Comparison of ENCODE assay signal across 15 cellular contexts in genomic region chr1:103937763-103938357, GRCh38.
DNase-seq lines count a peak whose midpoint lies in the region; ATAC-seq and TF ChIP-seq lines count a peak whose summit lies in the region.
"Had no signal": no experiment of that assay in that cellular context is flagged by ENCODE, and none has a peak within 500 bp of the region (broad histone marks: within the 10 kb centered on the region; RNA-seq: fewer than 3 reads in every experiment).

No MANE protein-coding gene starts in this region.

- peak overlapping the region; percentile 75 for H3K4me3 Mint-ChIP-seq in memory B cell
- no peak overlapping the region for H3K4me3 Mint-ChIP-seq in stimulated activated effector memory CD8-positive, alpha-beta T cell treated with anti-CD3 and anti-CD28 coated beads, Interleukin-12 subunit alpha, Interleukin-12 subunit beta, amount 100 ng/mL, for 72 hours
- H3K4me3 Mint-ChIP-seq: activated CD8-positive, alpha-beta T cell treated with anti-CD3 and anti-CD28 coated beads for 36 hours; brain; stimulated activated naive CD8-positive, alpha-beta T cell treated with anti-CD3 and anti-CD28 coated beads, Interleukin-15, Interleukin-2, amounts not matched to agents 100 ng/mL and 50 ng/mL, for 24 hours had no signal

- no peak for TF ChIP-seq EP300 in ovary (IDR thresholded peaks at IDR 0.05)

- TF ChIP-seq CTCF in ovary (IDR thresholded peaks at IDR 0.05), result no peak

- H3K27ac Mint-ChIP-seq in memory B cell, result peak overlapping the region; percentile 89
- no peak overlapping the region for H3K27ac Mint-ChIP-seq in stimulated activated effector memory CD8-positive, alpha-beta T cell treated with anti-CD3 and anti-CD28 coated beads, Interleukin-12 subunit alpha, Interleukin-12 subunit beta, amount 100 ng/mL, for 72 hours
- H3K27ac Mint-ChIP-seq: activated CD8-positive, alpha-beta T cell treated with anti-CD3 and anti-CD28 coated beads for 36 hours; brain; stimulated activated naive CD8-positive, alpha-beta T cell treated with anti-CD3 and anti-CD28 coated beads, Interleukin-15, Interleukin-2, amounts not matched to agents 100 ng/mL and 50 ng/mL, for 24 hours had no signal

- H3K27ac ChIP-seq in ovary, result no peak overlapping the region
- H3K27ac ChIP-seq: BLaER1 had no signal

- no peaks in the 10 kb centered on the region for H3K27me3 Mint-ChIP-seq in memory B cell
- H3K27me3 Mint-ChIP-seq: activated CD8-positive, alpha-beta T cell treated with anti-CD3 and anti-CD28 coated beads for 36 hours; brain; stimulated activated naive CD8-positive, alpha-beta T cell treated with anti-CD3 and anti-CD28 coated beads, Interleukin-15, Interleukin-2, amounts not matched to agents 100 ng/mL and 50 ng/mL, for 24 hours had no signal

- H3K9me3 Mint-ChIP-seq in memory B cell, result peaks cover 1% of the 10 kb centered on the region
- H3K9me3 Mint-ChIP-seq in stimulated activated effector memory CD8-positive, alpha-beta T cell treated with anti-CD3 and anti-CD28 coated beads, Interleukin-12 subunit alpha, Interleukin-12 subunit beta, amount 100 ng/mL, for 72 hours, result peaks cover 13% of the 10 kb centered on the region
- H3K9me3 Mint-ChIP-seq: brain had no signal

- no peaks in the 10 kb centered on the region for H3K36me3 ChIP-seq in ovary
- H3K36me3 ChIP-seq: BLaER1 had no signal

- H3K4me3 ChIP-seq in ovary, result no peak overlapping the region
- H3K4me3 ChIP-seq: BLaER1 had no signal

- ATAC-seq in GM18868 (IDR thresholded peaks at IDR 0.05; ENCODE audit: unreplicated experiment) (peak; percentile 93), GM21529 (IDR thresholded peaks at IDR 0.05; ENCODE audit: unreplicated experiment) (peak; percentile 87), HG03066 (IDR thresholded peaks at IDR 0.05; ENCODE audit: low read depth, unreplicated experiment) (peak; percentile 86), memory B cell (ENCODE audit: low read depth) (peak; percentile 58)
- no peak for ATAC-seq in stimulated activated effector memory CD8-positive, alpha-beta T cell treated with anti-CD3 and anti-CD28 coated beads, Interleukin-12 subunit alpha, Interleukin-12 subunit beta, amount 100 ng/mL, for 72 hours
- ATAC-seq: activated CD8-positive, alpha-beta T cell treated with anti-CD3 and anti-CD28 coated beads for 36 hours had no signal

- TF ChIP-seq POLR2A in ovary (IDR thresholded peaks at IDR 0.05), result no peak

- H3K4me1 ChIP-seq in ovary (ENCODE audit: insufficient read depth), result no peaks in the 10 kb centered on the region
- H3K4me1 ChIP-seq: BLaER1 had no signal

- no peaks in the 10 kb centered on the region for H3K9me3 ChIP-seq in ovary
- H3K9me3 ChIP-seq: BLaER1 had no signal

- DNase-seq in memory B cell (ENCODE audit: low spot score in 2 of 2) (no peak), COR-L47 (lab: John Stamatoyannopoulos, UW) (no peak), anterior cingulate cortex (lab: John Stamatoyannopoulos, UW) (no peak), ovary (no peak)
- DNase-seq in stimulated activated effector memory CD8-positive, alpha-beta T cell treated with anti-CD3 and anti-CD28 coated beads, Interleukin-12 subunit alpha, Interleukin-12 subunit beta, amount 100 ng/mL, for 72 hours (ENCODE audit: low spot score in 2 of 2), result no peak
- DNase-seq: activated CD8-positive, alpha-beta T cell treated with anti-CD3 and anti-CD28 coated beads for 36 hours; activated gamma-delta T cell treated with Interleukin-2 at 50 U/mL for 16 hours; DND-41; NCI-H2081 had no signal

- WGBS in ovary, 3 donors, result 46 to 62% (median 49%) methylated on average over 4 of the region's 4 CpGs

- intact Hi-C loops in ovary (cut with DNase I), result no loop called here

- H3K27me3 ChIP-seq in ovary, result no peaks in the 10 kb centered on the region
- H3K27me3 ChIP-seq: BLaER1 had no signal

- peaks cover 10% of the 10 kb centered on the region for H3K4me1 Mint-ChIP-seq in memory B cell
- H3K4me1 Mint-ChIP-seq in stimulated activated effector memory CD8-positive, alpha-beta T cell treated with anti-CD3 and anti-CD28 coated beads, Interleukin-12 subunit alpha, Interleukin-12 subunit beta, amount 100 ng/mL, for 72 hours, result no peaks in the 10 kb centered on the region
- H3K4me1 Mint-ChIP-seq: brain had no signal

- no peaks in the 10 kb centered on the region for H3K36me3 Mint-ChIP-seq in memory B cell
- H3K36me3 Mint-ChIP-seq in stimulated activated effector memory CD8-positive, alpha-beta T cell treated with anti-CD3 and anti-CD28 coated beads, Interleukin-12 subunit alpha, Interleukin-12 subunit beta, amount 100 ng/mL, for 72 hours, result no peaks in the 10 kb centered on the region
- H3K36me3 Mint-ChIP-seq: brain had no signal
